1 cellular context compared by ENCODE assay signal in genomic region chr21:26916799-26917198, GRCh38.
TF ChIP-seq lines count a peak whose summit lies in the region.

No MANE protein-coding gene starts in this region.

TF ChIP-seq in GM23338, 12 proteins besides CTCF, POLR2A, EP300 and RAD21 (continued from another document):
- TF ChIP-seq, protein P1, sequence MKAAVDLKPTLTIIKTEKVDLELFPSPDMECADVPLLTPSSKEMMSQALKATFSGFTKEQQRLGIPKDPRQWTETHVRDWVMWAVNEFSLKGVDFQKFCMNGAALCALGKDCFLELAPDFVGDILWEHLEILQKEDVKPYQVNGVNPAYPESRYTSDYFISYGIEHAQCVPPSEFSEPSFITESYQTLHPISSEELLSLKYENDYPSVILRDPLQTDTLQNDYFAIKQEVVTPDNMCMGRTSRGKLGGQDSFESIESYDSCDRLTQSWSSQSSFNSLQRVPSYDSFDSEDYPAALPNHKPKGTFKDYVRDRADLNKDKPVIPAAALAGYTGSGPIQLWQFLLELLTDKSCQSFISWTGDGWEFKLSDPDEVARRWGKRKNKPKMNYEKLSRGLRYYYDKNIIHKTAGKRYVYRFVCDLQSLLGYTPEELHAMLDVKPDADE (IDR thresholded peaks at IDR 0.05) = no peak
- TF ChIP-seq ZNF331 (CRISPR knock-in tag; IDR thresholded peaks at IDR 0.05; ENCODE audit: low read depth) = no peak
- no peak for TF ChIP-seq ZNF462 (CRISPR knock-in tag; IDR thresholded peaks at IDR 0.05)
- no peak for TF ChIP-seq EZH2phosphoT487 (IDR thresholded peaks at IDR 0.05; ENCODE audit: unreplicated experiment)
TF ChIP-seq in GM23338: peak in this region for 0.
